Comparison of ENCODE assay signal across 7 cellular contexts in genomic region chr12:74015118-74015517, GRCh38.
"Had no signal": no experiment of that assay in that cellular context is flagged by ENCODE, and none has a peak within 500 bp of the region (broad histone marks: within the 10 kb centered on the region; RNA-seq: fewer than 3 reads in every experiment).

No MANE protein-coding gene starts in this region.

- H3K4me2 ChIP-seq: KMS-11 had no signal

- FAIRE-seq: HepG2, K562 had no signal

- H3K27ac ChIP-seq: HL-60, KMS-11 had no signal

- DNase-seq: IMR-90, KBM-7, KG1 had no signal

- H3K4me3 ChIP-seq: K562 had no signal

- H3K9ac ChIP-seq: KMS-11 had no signal

- ATAC-seq: HepG2, K562 had no signal
